ENCODE assay signal across 8 cellular contexts in genomic region chr1:248858096-248858890, GRCh38. TPM values are rescaled to one million over a fixed set of nuclear protein-coding genes. Genes with fewer than 3 reads are reported as not detected.
DNase-seq lines count a peak whose midpoint lies in the region; ATAC-seq, FAIRE-seq and TF ChIP-seq lines count a peak whose summit lies in the region.

No MANE protein-coding gene starts in this region.

- H3K27me3 Mint-ChIP-seq in IgD-negative memory B cell = no peaks in the 10 kb centered on the region

- H3K9ac ChIP-seq in keratinocyte (ENCODE audit: control insufficient read depth, extremely low read depth, insufficient read depth, low read length) = peak overlapping the region; percentile 85

- no peaks in the 10 kb centered on the region for H4K20me1 ChIP-seq in keratinocyte (ENCODE audit: control insufficient read depth, extremely low read depth, insufficient read depth, low read length)

- peak; percentile 7 to 40 (median 18) for TF ChIP-seq CTCF in breast epithelium (IDR thresholded peaks at IDR 0.05)
- TF ChIP-seq CTCF in keratinocyte (optimal IDR thresholded peaks at IDR 0.05 in 1 of 3, IDR thresholded peaks at IDR 0.05 in 1 of 3, conservative IDR thresholded peaks at IDR 0.05 in 1 of 3; ENCODE audit: extremely low read depth in 1 of 3, insufficient read depth in 2 of 3, low read length in 3 of 3) = peak; percentile 28 to 64 (median 44)

- H3K36me3 Mint-ChIP-seq in IgD-negative memory B cell = no peaks in the 10 kb centered on the region

- H3K4me3 Mint-ChIP-seq in IgD-negative memory B cell = peak overlapping the region; percentile 85 to 100 (median 94)

- peak; percentile 44 to 48 for ATAC-seq in activated CD4-positive, CD25-positive, alpha-beta regulatory T cell treated with anti-CD3 and anti-CD28 coated beads, Interleukin-2, amount 50 U/mL, for 24 hours
- peak; percentile 31 for ATAC-seq in GM21786 (IDR thresholded peaks at IDR 0.05; ENCODE audit: unreplicated experiment)

- FAIRE-seq in keratinocyte (lab: Jason Lieb, UNC) = no peak

- H3K27ac ChIP-seq in SJSA1 (no peak overlapping the region; the same call in 1 of the 2 replicates), breast epithelium (peak overlapping the region; percentile 89), keratinocyte (ENCODE audit: control insufficient read depth, insufficient read depth, low read length) (peak overlapping the region; percentile 86)

- H3K9me1 ChIP-seq in keratinocyte (ENCODE audit: control insufficient read depth, extremely low read depth, insufficient read depth, low read length) = no peaks in the 10 kb centered on the region

- peaks cover 28 to 46% (median 30%) of the 10 kb centered on the region in 3 donors for H3K4me1 Mint-ChIP-seq in IgD-negative memory B cell

- dilution Hi-C loops in keratinocyte (cut with MboI; ENCODE audit: extremely low pct_ligation_motif_present, low sequenced_read_pairs) = no loop called here

- peak overlapping the region; percentile 91 to 96 (median 93) for H3K27ac Mint-ChIP-seq in IgD-negative memory B cell

- no peak for DNase-seq in activated CD4-positive, CD25-positive, alpha-beta regulatory T cell (lab: John Stamatoyannopoulos, UW)
- peak; percentile 63 to 70 for DNase-seq in SJSA1 (ENCODE audit: low read depth in 1 of 2, low spot score in 2 of 2)
- DNase-seq in breast epithelium (ENCODE audit: low spot score in 2 of 2) = peak; percentile 77 to 86
- DNase-seq in keratinocyte (ENCODE audit: low read depth, low spot score) = no peak
- DNase-seq in stimulated activated CD4-positive, alpha-beta T cell treated with anti-CD3 and anti-CD28 coated beads, Interleukin-12 subunit alpha, Interleukin-12 subunit beta, amount 100 ng/mL, for 4 hours = peak; percentile 34

- peak overlapping the region; percentile 77 for H2AFZ ChIP-seq in keratinocyte (ENCODE audit: control insufficient read depth, low read length)

- H3K27me3 ChIP-seq in SJSA1 (replicated peaks) (no peaks in the 10 kb centered on the region), breast epithelium (no peaks in the 10 kb centered on the region), keratinocyte (ENCODE audit: control insufficient read depth, extremely low read depth, insufficient read depth, low read length) (no peaks in the 10 kb centered on the region)

- H3K9me3 ChIP-seq in SJSA1 (replicated peaks) = no peaks in the 10 kb centered on the region
- H3K9me3 ChIP-seq in breast epithelium = no peaks in the 10 kb centered on the region
- H3K9me3 ChIP-seq in keratinocyte (ENCODE audit: control insufficient read depth, low read depth, low read length) = no peaks in the 10 kb centered on the region

- H3K4me1 ChIP-seq in SJSA1 (replicated peaks) (peaks cover 28% of the 10 kb centered on the region), breast epithelium (peaks cover 7 to 9% of the 10 kb centered on the region in 2 donors), keratinocyte (ENCODE audit: control insufficient read depth, extremely low read depth, insufficient read depth, low read length) (peaks cover 33% of the 10 kb centered on the region)

- peak overlapping the region; percentile 95 for H3K4me2 ChIP-seq in keratinocyte (ENCODE audit: control insufficient read depth, extremely low read depth, insufficient read depth, low read depth, low read length)

- peaks cover 26% of the 10 kb centered on the region for H3K36me3 ChIP-seq in SJSA1
- H3K36me3 ChIP-seq in breast epithelium = no peaks in the 10 kb centered on the region
- H3K36me3 ChIP-seq in keratinocyte (ENCODE audit: control insufficient read depth in 2 of 2, extremely low read depth in 1 of 2, insufficient read depth in 2 of 2, low read length in 2 of 2) = peaks cover 23 to 33% of the 10 kb centered on the region in 2 experiments

- H3K79me2 ChIP-seq in keratinocyte (ENCODE audit: control insufficient read depth, insufficient read depth, low read length) = peaks cover 23% of the 10 kb centered on the region

- intact Hi-C loops in breast epithelium (cut with DNase I; ENCODE audit: low total_unique reads) = no loop called here

- no peak for TF ChIP-seq POLR2A in breast epithelium (IDR thresholded peaks at IDR 0.05)

- H3K9me3 Mint-ChIP-seq in IgD-negative memory B cell = no peaks in the 10 kb centered on the region

- H3K4me3 ChIP-seq in SJSA1 (peak overlapping the region; percentile 51), breast epithelium (peak overlapping the region; percentile 55 to 67 (median 57)), keratinocyte (ENCODE audit: control insufficient read depth in 2 of 3, extremely low read depth in 1 of 3, insufficient read depth in 2 of 3, low read depth in 1 of 3, low read length in 3 of 3) (peak overlapping the region; percentile 63 to 81 (median 76))

RNA-seq across cellular contexts. Expression of gene ZNF692, which starts 0.6 kb away (rescaled TPM):
- polyA plus RNA-seq in IgD-negative memory B cell = 17.0 TPM
- total RNA-seq in SJSA1 (2014; rRNA removed; shearing (Covaris generic)) = 8.8 and 11.1 TPM in 2 replicates
- total RNA-seq in breast epithelium = 10 to 100 TPM; 11.5 to 84.3 (median 77.7) TPM
- 18.7 to 48.9 TPM (median 27.0 TPM) in 3 replicates for polyA plus RNA-seq in keratinocyte
- 7.4 TPM for polyA plus RNA-seq in keratinocyte (2011; ENCODE audit: low read depth)
- polyA plus RNA-seq in keratinocyte (2011; cell fraction: cytosol; rRNA removed) = 11.4 TPM in 2 replicates
- polyA plus RNA-seq in keratinocyte (2011; cell fraction: nucleus; rRNA removed) = 207 and 235 TPM in 2 replicates
- polyA plus RNA-seq in keratinocyte (2012; ENCODE audit: low replicate concordance) = 17.6 and 43.9 TPM in 2 replicates
- polyA minus RNA-seq in keratinocyte = 12.8 to 14.5 TPM (median 13.8 TPM) in 3 replicates
- 15.2 TPM for polyA minus RNA-seq in keratinocyte (2011; cell fraction: cytosol; rRNA and poly(A)+ RNA removed)
- polyA minus RNA-seq in keratinocyte (2011; cell fraction: nucleus; rRNA and poly(A)+ RNA removed) = 22.2 and 23.7 TPM in 2 replicates

RNA-seq across cellular contexts. Expression of gene ZNF672, which starts 20.3 kb away (rescaled TPM):
- polyA plus RNA-seq in IgD-negative memory B cell (46.3 TPM), keratinocyte (12.6 to 16.9 TPM (median 15.4 TPM) in 3 replicates)
- 23.1 and 27.7 TPM in 2 replicates for total RNA-seq in SJSA1 (2014; rRNA removed; shearing (Covaris generic))
- total RNA-seq in breast epithelium = 10 to 100 TPM; 23.2 to 31.6 (median 27.2) TPM
- polyA plus RNA-seq in keratinocyte (2011; ENCODE audit: low read depth) = 2.9 TPM
- polyA plus RNA-seq in keratinocyte (2011; cell fraction: cytosol; rRNA removed) = 11.3 and 12.8 TPM in 2 replicates
- 15.4 and 15.6 TPM in 2 replicates for polyA plus RNA-seq in keratinocyte (2011; cell fraction: nucleus; rRNA removed)
- polyA plus RNA-seq in keratinocyte (2012; ENCODE audit: low replicate concordance) = 11.2 and 12.4 TPM in 2 replicates
- polyA minus RNA-seq in keratinocyte = 14.9 to 19.9 TPM (median 19.3 TPM) in 3 replicates
- polyA minus RNA-seq in keratinocyte (2011; cell fraction: cytosol; rRNA and poly(A)+ RNA removed) = 24.6 TPM
- polyA minus RNA-seq in keratinocyte (2011; cell fraction: nucleus; rRNA and poly(A)+ RNA removed) = 11.7 and 12.8 TPM in 2 replicates

RNA-seq across cellular contexts. Expression of gene SH3BP5L, which starts 32.6 kb away (rescaled TPM):
- polyA plus RNA-seq in IgD-negative memory B cell (4.9 TPM), keratinocyte (13.2 to 21.2 TPM (median 17.3 TPM) in 3 replicates)
- 26.1 and 34.1 TPM in 2 replicates for total RNA-seq in SJSA1 (2014; rRNA removed; shearing (Covaris generic))
- total RNA-seq in breast epithelium = 10 to 100 TPM; 11.5 to 18.9 (median 13.4) TPM
- 7.3 TPM for polyA plus RNA-seq in keratinocyte (2011; ENCODE audit: low read depth)
- 13.4 and 16.9 TPM in 2 replicates for polyA plus RNA-seq in keratinocyte (2011; cell fraction: cytosol; rRNA removed)
- 29.2 TPM in 2 replicates for polyA plus RNA-seq in keratinocyte (2011; cell fraction: nucleus; rRNA removed)
- 11.7 and 17.9 TPM in 2 replicates for polyA plus RNA-seq in keratinocyte (2012; ENCODE audit: low replicate concordance)
- polyA minus RNA-seq in keratinocyte = 15.0 to 26.4 TPM (median 20.5 TPM) in 3 replicates
- polyA minus RNA-seq in keratinocyte (2011; cell fraction: cytosol; rRNA and poly(A)+ RNA removed) = 18.4 TPM
- polyA minus RNA-seq in keratinocyte (2011; cell fraction: nucleus; rRNA and poly(A)+ RNA removed) = 12.1 and 15.7 TPM in 2 replicates

RNA-seq across cellular contexts. Expression of gene PGBD2, which starts 47.7 kb away (rescaled TPM):
- polyA plus RNA-seq in IgD-negative memory B cell = 16.9 TPM
- 2.6 and 5.9 TPM in 2 replicates for total RNA-seq in SJSA1 (2014; rRNA removed; shearing (Covaris generic))
- 10 to 100 TPM in 2 of 3 donors, 1 to 10 TPM in 1; 2.9 to 16.8 (median 11.1) TPM for total RNA-seq in breast epithelium
- 5.1 to 6.1 TPM (median 5.3 TPM) in 3 replicates for polyA plus RNA-seq in keratinocyte
- 4.4 TPM for polyA plus RNA-seq in keratinocyte (2011; ENCODE audit: low read depth)
- polyA plus RNA-seq in keratinocyte (2011; cell fraction: cytosol; rRNA removed) = 1.6 and 2.5 TPM in 2 replicates
- polyA plus RNA-seq in keratinocyte (2011; cell fraction: nucleus; rRNA removed) = 11.7 and 13.1 TPM in 2 replicates
- 3.4 and 4.8 TPM in 2 replicates for polyA plus RNA-seq in keratinocyte (2012; ENCODE audit: low replicate concordance)
- polyA minus RNA-seq in keratinocyte = 2.4 to 7.9 TPM (median 6.9 TPM) in 3 replicates
- polyA minus RNA-seq in keratinocyte (2011; cell fraction: cytosol; rRNA and poly(A)+ RNA removed) = 3.1 TPM
- polyA minus RNA-seq in keratinocyte (2011; cell fraction: nucleus; rRNA and poly(A)+ RNA removed) = 4.3 and 8.8 TPM in 2 replicates

Comparison
In these comparisons a context has a peak if more than half of its experiments do, and no peak if none do; other contexts are left out.
1. DNase-seq: peak in SJSA1 (2 of 2), breast epithelium (2 of 2) and stimulated activated CD4-positive, alpha-beta T cell treated with anti-CD3 and anti-CD28 coated beads, Interleukin-12 subunit alpha, Interleukin-12 subunit beta, amount 100 ng/mL, for 4 hours (single experiment); none in activated CD4-positive, CD25-positive, alpha-beta regulatory T cell (0 of 4) and keratinocyte (single experiment).
2. Peak in every context shown above with its lines, with median percentiles within 50 percentile points of each other: H3K4me3 ChIP-seq.